ENCODE assay signal across 23 cellular contexts in the genomic region with DNA sequence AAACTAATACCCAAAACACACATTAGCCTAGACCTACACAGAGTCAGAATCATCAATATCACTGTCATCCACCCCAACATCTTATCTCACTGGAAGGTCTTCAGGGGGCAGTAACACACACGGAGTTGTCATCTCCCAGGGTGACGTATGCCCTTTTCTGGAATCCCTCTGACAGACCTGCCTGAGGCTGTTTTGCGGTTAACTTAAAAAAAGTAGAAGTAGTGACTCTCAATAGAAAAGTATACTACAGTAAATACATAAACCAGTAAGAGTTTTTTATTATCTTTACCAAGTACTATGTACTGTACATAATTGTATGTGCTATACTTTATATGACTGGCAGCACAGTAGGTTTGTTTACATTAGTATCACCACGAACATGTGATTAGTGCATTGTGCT.
A peak's percentile ranks its signal among the peaks of the same experiment; 100 is the strongest.
DNase-seq lines count a peak whose midpoint lies in the region; ATAC-seq and TF ChIP-seq lines count a peak whose summit lies in the region.
"Had no signal": no experiment of that assay in that cellular context is flagged by ENCODE, and none has a peak within 500 bp of the region (broad histone marks: within the 10 kb centered on the region; RNA-seq: fewer than 3 reads in every experiment).

No MANE protein-coding gene starts in this region.

- H4K5ac ChIP-seq in mesendoderm (ENCODE audit: low read length) = no peak overlapping the region

- WGBS in mesendoderm (ENCODE audit: extremely low coverage, insufficient coverage, low lambda C conversion rate) = no CpG with 5 or more reads among the region's 4 CpGs

- H2BK5ac ChIP-seq in mesendoderm (ENCODE audit: low read length) = no peak overlapping the region

- CTCF ChIA-PET in WTC11 (lab: Charles Lee) = no interaction called here

- no peak overlapping the region for H2BK120ac ChIP-seq in mesendoderm (ENCODE audit: low read depth, low read length)

- no peaks in the 10 kb centered on the region for H3K9me3 Mint-ChIP-seq in GM23338
- H3K9me3 Mint-ChIP-seq in WTC11 = no peaks in the 10 kb centered on the region

- no peaks in the 10 kb centered on the region for H3F3A ChIP-seq in GM23338 (replicated peaks; ENCODE audit: low read depth)

- H3K36me3 Mint-ChIP-seq in GM23338 (ENCODE audit: low read depth) (no peaks in the 10 kb centered on the region), WTC11 (no peaks in the 10 kb centered on the region)
- H3K36me3 Mint-ChIP-seq: activated naive CD8-positive, alpha-beta T cell; CD4-positive, alpha-beta memory T cell; immature natural killer cell; T-cell had no signal

- POLR2A ChIA-PET in WTC11 (lab: Charles Lee) = no interaction called here

- no peaks in the 10 kb centered on the region for H4K20me1 ChIP-seq in GM23338 (replicated peaks; ENCODE audit: insufficient read depth)

- H3K27me3 ChIP-seq in GM23338 (ENCODE audit: insufficient read depth) (no peaks in the 10 kb centered on the region), mesendoderm (ENCODE audit: insufficient read depth, low read length, poor library complexity) (no peaks in the 10 kb centered on the region)
- H3K27me3 ChIP-seq: heart left ventricle, MG63 had no signal

- ATAC-seq in GM23338 (no peak), WTC11 (peak; percentile 62), left lobe of liver (no peak), HG03457 (IDR thresholded peaks at IDR 0.05; ENCODE audit: unreplicated experiment) (no peak)
- ATAC-seq: activated T-helper 17 cell treated with anti-CD3 and anti-CD28 coated beads, Interleukin-2, amount 50 U/mL, for 72 hours; Right ventricle myocardium inferior; T-cell had no signal

- no peak overlapping the region for H2AFZ ChIP-seq in GM23338

- no peak overlapping the region for H3K4me3 ChIP-seq in GM23338
- H3K4me3 ChIP-seq in mesendoderm (ENCODE audit: low read length) = no peak overlapping the region
- H3K4me3 ChIP-seq: heart left ventricle, MG63 had no signal

- no peak overlapping the region for H3K4ac ChIP-seq in mesendoderm (ENCODE audit: low read depth, low read length)

- H3K9ac ChIP-seq in mesendoderm (ENCODE audit: low read length) = no peak overlapping the region

- H3K27ac Mint-ChIP-seq in GM23338 (no peak overlapping the region), WTC11 (no peak overlapping the region)
- H3K27ac Mint-ChIP-seq: activated naive CD8-positive, alpha-beta T cell; activated T-helper 17 cell treated with anti-CD3 and anti-CD28 coated beads, Interleukin-2, amount 50 U/mL, for 72 hours; CD4-positive, alpha-beta memory T cell; immature natural killer cell; progenitor cell of endocrine pancreas; T-cell had no signal

- no peaks in the 10 kb centered on the region for H3K4me1 ChIP-seq in GM23338 (ENCODE audit: insufficient read depth)
- H3K4me1 ChIP-seq in mesendoderm (ENCODE audit: control insufficient read depth, low read depth, low read length) = no peaks in the 10 kb centered on the region
- H3K4me1 ChIP-seq: heart left ventricle had no signal

- no peaks in the 10 kb centered on the region for H3K79me1 ChIP-seq in mesendoderm (ENCODE audit: low read length)

- H3K4me1 Mint-ChIP-seq in GM23338 (peaks cover 3% of the 10 kb centered on the region; the same call in 2 of the 3 replicates), WTC11 (peaks cover 5% of the 10 kb centered on the region)
- H3K4me1 Mint-ChIP-seq: activated T-helper 17 cell treated with anti-CD3 and anti-CD28 coated beads, Interleukin-2, amount 50 U/mL, for 72 hours; CD4-positive, alpha-beta memory T cell; immature natural killer cell; T-cell had no signal

- DNase-seq in GM23338 (ENCODE audit: low spot score) (peak; percentile 17), NCI-H1417 (lab: John Stamatoyannopoulos, UW) (peak in 2 of 3 experiments; percentile 44 to 77), WTC11 (ENCODE audit: low spot score) (no peak), mesendoderm (peak; percentile 64), left lobe of liver (ENCODE audit: low spot score) (no peak), SK-N-DZ (ENCODE audit: low spot score) (no peak), NCI-H1092 (lab: John Stamatoyannopoulos, UW) (no peak)
- DNase-seq: activated CD4-positive, alpha-beta T cell treated with anti-CD3 and anti-CD28 coated beads for 48 hours; CD4-positive, alpha-beta memory T cell; heart left ventricle; immature natural killer cell; IMR-90; MG63; NCI-H1694 treated with DMSO at 0.1 percent for 48 hours; stimulated activated CD4-positive, alpha-beta T cell treated with anti-CD3 and anti-CD28 coated beads, Interleukin-2, amount 100 ng/mL, for 24 hours; stimulated activated naive CD4-positive, alpha-beta T cell treated with Interleukin-2 at 50 U/mL for 16 hours; T-cell had no signal

- H3K27me3 Mint-ChIP-seq in GM23338 (ENCODE audit: insufficient read depth, low read depth, poor library complexity) (no peaks in the 10 kb centered on the region), WTC11 (ENCODE audit: low read depth) (no peaks in the 10 kb centered on the region)
- H3K27me3 Mint-ChIP-seq: activated naive CD8-positive, alpha-beta T cell; activated T-helper 17 cell treated with anti-CD3 and anti-CD28 coated beads, Interleukin-2, amount 50 U/mL, for 72 hours; CD4-positive, alpha-beta memory T cell; T-cell had no signal

- no peak overlapping the region for H3K56ac ChIP-seq in mesendoderm (ENCODE audit: low read length)

- H3K79me2 ChIP-seq in GM23338 (replicated peaks; ENCODE audit: insufficient read depth) (no peaks in the 10 kb centered on the region), mesendoderm (ENCODE audit: control insufficient read depth, insufficient read depth, low read length) (no peaks in the 10 kb centered on the region)

- H2AK5ac ChIP-seq in mesendoderm (ENCODE audit: low read length) = no peak overlapping the region

- H3K36me3 ChIP-seq in GM23338 (ENCODE audit: insufficient read depth) (no peaks in the 10 kb centered on the region), mesendoderm (ENCODE audit: control insufficient read depth, insufficient read depth, low read length) (no peaks in the 10 kb centered on the region)
- H3K36me3 ChIP-seq: heart left ventricle, MG63 had no signal

- H2BK15ac ChIP-seq in mesendoderm (replicated peaks; ENCODE audit: low read depth) = no peak overlapping the region

- no peak overlapping the region for H3K4me3 Mint-ChIP-seq in GM23338
- H3K4me3 Mint-ChIP-seq in WTC11 = no peak overlapping the region
- H3K4me3 Mint-ChIP-seq: activated naive CD8-positive, alpha-beta T cell; activated T-helper 17 cell treated with anti-CD3 and anti-CD28 coated beads, Interleukin-2, amount 50 U/mL, for 72 hours; CD4-positive, alpha-beta memory T cell; immature natural killer cell; T-cell had no signal

- no peak overlapping the region for H3K23ac ChIP-seq in mesendoderm (ENCODE audit: low read length)

- TF ChIP-seq CTCF in GM23338 (conservative IDR thresholded peaks at IDR 0.05; ENCODE audit: low read depth in 2 of 2) (peak in 1 of 2 experiments; percentile 53; a peak in 2 of 4 replicates), WTC11 (IDR thresholded peaks at IDR 0.05) (no peak)

- H3K4me2 ChIP-seq in GM23338 (no peak overlapping the region), mesendoderm (ENCODE audit: low read length) (no peak overlapping the region)

- no peak overlapping the region for H3K18ac ChIP-seq in mesendoderm (ENCODE audit: low read length)

- no peak overlapping the region for H4K8ac ChIP-seq in mesendoderm (ENCODE audit: low read depth, low read length)

- no peaks in the 10 kb centered on the region for H3K9me2 ChIP-seq in GM23338 (ENCODE audit: insufficient read depth)

- H3K27ac ChIP-seq in GM23338 (ENCODE audit: low read depth) (no peak overlapping the region), mesendoderm (ENCODE audit: low read depth, low read length) (no peak overlapping the region)
- H3K27ac ChIP-seq: heart left ventricle, HL-60 had no signal

TF ChIP-seq in GM23338, 12 proteins besides CTCF, POLR2A, EP300 and RAD21 (continues in another document):
- no peak for TF ChIP-seq NANOG (IDR thresholded peaks at IDR 0.05; ENCODE audit: borderline replicate concordance)
- TF ChIP-seq, protein P1, sequence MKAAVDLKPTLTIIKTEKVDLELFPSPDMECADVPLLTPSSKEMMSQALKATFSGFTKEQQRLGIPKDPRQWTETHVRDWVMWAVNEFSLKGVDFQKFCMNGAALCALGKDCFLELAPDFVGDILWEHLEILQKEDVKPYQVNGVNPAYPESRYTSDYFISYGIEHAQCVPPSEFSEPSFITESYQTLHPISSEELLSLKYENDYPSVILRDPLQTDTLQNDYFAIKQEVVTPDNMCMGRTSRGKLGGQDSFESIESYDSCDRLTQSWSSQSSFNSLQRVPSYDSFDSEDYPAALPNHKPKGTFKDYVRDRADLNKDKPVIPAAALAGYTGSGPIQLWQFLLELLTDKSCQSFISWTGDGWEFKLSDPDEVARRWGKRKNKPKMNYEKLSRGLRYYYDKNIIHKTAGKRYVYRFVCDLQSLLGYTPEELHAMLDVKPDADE (IDR thresholded peaks at IDR 0.05) = no peak

TF ChIP-seq in WTC11, 78 proteins besides CTCF, POLR2A, EP300 and RAD21:
- no peak for TF ChIP-seq CREM (CRISPR knock-in tag; IDR thresholded peaks at IDR 0.05)
- TF ChIP-seq MXD4 (CRISPR knock-in tag; IDR thresholded peaks at IDR 0.05; ENCODE audit: borderline replicate concordance) = no peak
- TF ChIP-seq, protein P2, sequence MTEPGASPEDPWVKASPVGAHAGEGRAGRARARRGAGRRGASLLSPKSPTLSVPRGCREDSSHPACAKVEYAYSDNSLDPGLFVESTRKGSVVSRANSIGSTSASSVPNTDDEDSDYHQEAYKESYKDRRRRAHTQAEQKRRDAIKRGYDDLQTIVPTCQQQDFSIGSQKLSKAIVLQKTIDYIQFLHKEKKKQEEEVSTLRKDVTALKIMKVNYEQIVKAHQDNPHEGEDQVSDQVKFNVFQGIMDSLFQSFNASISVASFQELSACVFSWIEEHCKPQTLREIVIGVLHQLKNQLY (CRISPR knock-in tag; IDR thresholded peaks at IDR 0.05) = no peak

Comparison
In these comparisons a context has a peak if more than half of its experiments do, and no peak if none do; other contexts are left out.
1. DNase-seq: peak in GM23338 (single experiment), NCI-H1417 (2 of 3) and mesendoderm (single experiment); none in WTC11 (single experiment), left lobe of liver (single experiment), SK-N-DZ (single experiment) and NCI-H1092 (single experiment).